8 cellular contexts compared by ENCODE assay signal in genomic region chr6:107491059-107491609, GRCh38. TPM values are rescaled to one million over a fixed set of nuclear protein-coding genes. Genes with fewer than 3 reads are reported as not detected.
DNase-seq lines count a peak whose midpoint lies in the region; ATAC-seq and TF ChIP-seq lines count a peak whose summit lies in the region.

No MANE protein-coding gene starts in this region.

- TF ChIP-seq CTCF in AG10803 (conservative IDR thresholded peaks at IDR 0.05; ENCODE audit: low read length) = no peak
- TF ChIP-seq CTCF in fibroblast of the aortic adventitia (IDR thresholded peaks at IDR 0.05; ENCODE audit: insufficient read depth, low read length) = no peak

- H3K4me3 Mint-ChIP-seq in activated CD4-positive, alpha-beta memory T cell treated with anti-CD3 and anti-CD28 coated beads for 36 hours = peak overlapping the region; percentile 80
- peak overlapping the region; percentile 84 to 93 (median 88) for H3K4me3 Mint-ChIP-seq in naive thymus-derived CD8-positive, alpha-beta T cell

- POLR2A ChIA-PET in HEK293T (lab: Yijun Ruan, JAX) = interaction anchor here (1.0 to 11.4 kb wide), 3 partner anchors 31 to 176 kb away, joined by 3 to 78 read pairs (median 6); partner anchors contain the start of gene PDSS2
- POLR2A ChIA-PET in activated CD4-positive, alpha-beta memory T cell treated with anti-CD3 and anti-CD28 coated beads for 36 hours (lab: Charles Lee) = interaction anchor here (4.1 kb wide), 1 partner anchor 31 kb away, joined by 11 read pairs; the partner anchor contains the start of gene PDSS2
- POLR2A ChIA-PET in naive thymus-derived CD8-positive, alpha-beta T cell (lab: Charles Lee) = interaction anchor here (1.6 to 4.1 kb wide), 2 partner anchors 31 to 129 kb away, joined by 4 to 28 read pairs; partner anchors contain the start of gene PDSS2

- CTCF ChIA-PET in HEK293T (lab: Yijun Ruan, JAX) = interaction anchor here (0.6 kb wide), 1 partner anchor 175 kb away, joined by 3 read pairs; no protein-coding TSS in a partner anchor
- CTCF ChIA-PET in activated CD4-positive, alpha-beta memory T cell treated with anti-CD3 and anti-CD28 coated beads for 36 hours (lab: Charles Lee) = interaction anchor here (0.6 kb wide), 1 partner anchor 463 kb away, joined by 3 read pairs; no protein-coding TSS in a partner anchor

- peaks cover 40% of the 10 kb centered on the region for H3K27me3 Mint-ChIP-seq in activated CD4-positive, alpha-beta memory T cell treated with anti-CD3 and anti-CD28 coated beads for 36 hours
- H3K27me3 Mint-ChIP-seq in naive thymus-derived CD8-positive, alpha-beta T cell = peaks cover 28 to 44% (median 32%) of the 10 kb centered on the region in 5 donors

- H3K27ac Mint-ChIP-seq in activated CD4-positive, alpha-beta memory T cell treated with anti-CD3 and anti-CD28 coated beads for 36 hours = no peak overlapping the region
- no peak overlapping the region for H3K27ac Mint-ChIP-seq in naive thymus-derived CD8-positive, alpha-beta T cell

- intact Hi-C loops in activated CD4-positive, alpha-beta memory T cell treated with anti-CD3 and anti-CD28 coated beads for 36 hours (cut with micrococcal nuclease) = loop anchor here (5.0 kb wide), 1 partner anchor 166 kb away; no protein-coding TSS in a partner anchor

- H3K4me3 ChIP-seq in AG10803 (ENCODE audit: low read length) (peak overlapping the region; percentile 63), fibroblast of the aortic adventitia (ENCODE audit: low read depth, low read length) (peak overlapping the region; percentile 83)

- H3K36me3 Mint-ChIP-seq in activated CD4-positive, alpha-beta memory T cell treated with anti-CD3 and anti-CD28 coated beads for 36 hours = peaks cover 1% of the 10 kb centered on the region
- no peaks in the 10 kb centered on the region for H3K36me3 Mint-ChIP-seq in naive thymus-derived CD8-positive, alpha-beta T cell

- DNase-seq in AG10803 (ENCODE audit: low read depth) = no peak
- DNase-seq in HEK293T (ENCODE audit: extremely low spot score) = peak; percentile 27
- peak; percentile 15 for DNase-seq in activated CD4-positive, alpha-beta memory T cell treated with anti-CD3 and anti-CD28 coated beads for 36 hours
- peak; percentile 59 for DNase-seq in fibroblast of the aortic adventitia (ENCODE audit: low read depth)
- peak in 4 of 10 donors; percentile 4 to 16 (median 13) for DNase-seq in naive thymus-derived CD8-positive, alpha-beta T cell
- DNase-seq in UCSD-AML1 (lab: John Stamatoyannopoulos, UW; ENCODE audit: unreplicated experiment) = no peak
- no peak for DNase-seq in NOMO-1 treated with dmso at 0.1 percent for 144 hours (lab: John Stamatoyannopoulos, UW; ENCODE audit: unreplicated experiment)

- no peaks in the 10 kb centered on the region for H3K9me3 Mint-ChIP-seq in activated CD4-positive, alpha-beta memory T cell treated with anti-CD3 and anti-CD28 coated beads for 36 hours
- peaks cover 0 to 1% (median 0%) of the 10 kb centered on the region in 9 donors for H3K9me3 Mint-ChIP-seq in naive thymus-derived CD8-positive, alpha-beta T cell

- ATAC-seq in naive thymus-derived CD8-positive, alpha-beta T cell = no peak
- ATAC-seq in HG02885 (IDR thresholded peaks at IDR 0.05; ENCODE audit: poor library complexity, unreplicated experiment) = no peak

- peaks cover 12% of the 10 kb centered on the region for H3K4me1 Mint-ChIP-seq in activated CD4-positive, alpha-beta memory T cell treated with anti-CD3 and anti-CD28 coated beads for 36 hours (ENCODE audit: low read depth)
- H3K4me1 Mint-ChIP-seq in naive thymus-derived CD8-positive, alpha-beta T cell = peaks cover 13 to 32% (median 25%) of the 10 kb centered on the region in 4 donors

TF ChIP-seq in HEK293T, 16 proteins besides CTCF, POLR2A, EP300 and RAD21:
- TF ChIP-seq ZNF384 (IDR thresholded peaks at IDR 0.05) (no peak), SUZ12 (IDR thresholded peaks at IDR 0.05) (no peak), LEF1 (IDR thresholded peaks at IDR 0.05; ENCODE audit: borderline replicate concordance) (no peak), ARNT (IDR thresholded peaks at IDR 0.05) (no peak), HDGF (IDR thresholded peaks at IDR 0.05; ENCODE audit: borderline replicate concordance) (no peak), SP1 (IDR thresholded peaks at IDR 0.05) (no peak), FOXM1 (IDR thresholded peaks at IDR 0.05; ENCODE audit: borderline replicate concordance) (no peak), L3MBTL2 (conservative IDR thresholded peaks at IDR 0.05) (no peak), CTBP1 (IDR thresholded peaks at IDR 0.05; ENCODE audit: borderline replicate concordance) (no peak), FOXA1 (IDR thresholded peaks at IDR 0.05) (no peak), ELF4 (IDR thresholded peaks at IDR 0.05) (no peak)

RNA-seq across cellular contexts. Expression of gene SOBP, which starts 1.2 kb away (rescaled TPM):
- under 1 TPM; 0.24 to 0.29 TPM for total RNA-seq in activated CD4-positive, alpha-beta memory T cell treated with anti-CD3 and anti-CD28 coated beads for 36 hours
- total RNA-seq in fibroblast of the aortic adventitia (ENCODE audit: low replicate concordance) = 7.4 and 7.9 TPM in 2 replicates
- total RNA-seq in naive thymus-derived CD8-positive, alpha-beta T cell = 1 to 10 TPM in 1 of 2 experiments, under 1 TPM in 1; 0.82 to 1.4 TPM
- under 1 TPM; 0.05 to 0.39 (median 0.08) TPM for polyA plus RNA-seq in naive thymus-derived CD8-positive, alpha-beta T cell

RNA-seq across cellular contexts. Expression of gene PDSS2, which starts 31.8 kb away (rescaled TPM):
- 10 to 100 TPM in 1 of 2 experiments, 1 to 10 TPM in 1; 9.8 to 10.4 TPM for total RNA-seq in activated CD4-positive, alpha-beta memory T cell treated with anti-CD3 and anti-CD28 coated beads for 36 hours
- total RNA-seq in fibroblast of the aortic adventitia (ENCODE audit: low replicate concordance) = 10.1 and 14.4 TPM in 2 replicates
- total RNA-seq in naive thymus-derived CD8-positive, alpha-beta T cell = 10 to 100 TPM; 14.0 to 16.6 TPM
- polyA plus RNA-seq in naive thymus-derived CD8-positive, alpha-beta T cell = 10 to 100 TPM; 11.1 to 13.9 (median 12.3) TPM

Comparison
In these comparisons a context has a peak if more than half of its experiments do, and no peak if none do; other contexts are left out.
1. DNase-seq: peak in HEK293T (single experiment), activated CD4-positive, alpha-beta memory T cell treated with anti-CD3 and anti-CD28 coated beads for 36 hours (single experiment) and fibroblast of the aortic adventitia (single experiment); none in AG10803 (single experiment), UCSD-AML1 (single experiment) and NOMO-1 treated with dmso at 0.1 percent for 144 hours (single experiment).